In the genomic region with DNA sequence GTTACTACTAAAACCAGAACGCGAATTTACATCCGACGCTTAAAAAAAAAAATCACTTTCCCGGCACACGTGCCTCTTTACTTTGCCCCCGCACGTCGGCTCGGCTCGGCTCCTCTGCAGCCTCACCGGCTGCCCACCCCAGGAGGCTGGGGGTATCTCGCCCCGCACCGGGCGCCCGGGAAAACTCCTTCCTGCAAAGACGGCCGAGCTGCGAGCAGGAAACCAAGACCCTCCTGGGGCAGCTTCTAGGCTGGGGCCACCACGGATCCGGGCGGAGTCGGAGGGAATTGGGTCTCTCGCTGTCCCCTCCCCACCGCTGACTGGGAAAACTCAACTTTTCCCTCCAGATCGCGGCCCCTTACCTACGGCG, we compare ENCODE assay signal across 8 cellular contexts. TPM values are rescaled to one million over a fixed set of nuclear protein-coding genes. Genes with fewer than 3 reads are reported as not detected.
DNase-seq lines count a peak whose midpoint lies in the region; ATAC-seq and TF ChIP-seq lines count a peak whose summit lies in the region.

No MANE protein-coding gene starts in this region.

- peaks cover 21% of the 10 kb centered on the region for H3K27me3 Mint-ChIP-seq in activated B cell treated with CpG ODN at 0.5 μM for 24 hours

- H3K27ac ChIP-seq in HL-60 (replicated peaks): no peak overlapping the region

- POLR2A ChIA-PET in activated B cell treated with CpG ODN at 0.5 μM for 24 hours (lab: Charles Lee): interaction anchor here (0.7 to 1.1 kb wide), 2 partner anchors 41 to 42 kb away, joined by 3 to 18 read pairs; a partner anchor contains a TSS

- peak overlapping the region; percentile 59 for H3K4me3 ChIP-seq in HL-60 (replicated peaks; ENCODE audit: insufficient read depth, low read length)

- no peak overlapping the region for H3K27ac Mint-ChIP-seq in activated B cell treated with CpG ODN at 0.5 μM for 24 hours

- ATAC-seq in activated B cell treated with CpG ODN at 0.5 μM for 24 hours (ENCODE audit: low read depth): no peak
- peak; percentile 25 for ATAC-seq in Right ventricle myocardium superior (ENCODE audit: poor library complexity)
- no peak for ATAC-seq in HG02884 (IDR thresholded peaks at IDR 0.05; ENCODE audit: unreplicated experiment)
- ATAC-seq in HG02588 (IDR thresholded peaks at IDR 0.05; ENCODE audit: unreplicated experiment): no peak

- peaks cover 9% of the 10 kb centered on the region for H3K4me1 Mint-ChIP-seq in activated B cell treated with CpG ODN at 0.5 μM for 24 hours

- H3K36me3 Mint-ChIP-seq in activated B cell treated with CpG ODN at 0.5 μM for 24 hours (ENCODE audit: low read depth): no peaks in the 10 kb centered on the region

- peak; percentile 72 for DNase-seq in DMS53 (lab: John Stamatoyannopoulos, UW)
- DNase-seq in HL-60 (ENCODE audit: low read depth in 1 of 2, low spot score in 1 of 2): no peak
- peak; percentile 18 for DNase-seq in activated B cell treated with CpG ODN at 0.5 μM for 24 hours
- DNase-seq in Right ventricle myocardium superior: peak; percentile 46
- peak; percentile 85 for DNase-seq in posterior vena cava (ENCODE audit: low spot score)
- no peak for DNase-seq in inferior parietal cortex (ENCODE audit: extremely low spot score)

- intact Hi-C loops in activated B cell treated with CpG ODN at 0.5 μM for 24 hours (cut with micrococcal nuclease): no loop called here
- intact Hi-C loops in Right ventricle myocardium superior (cut with DNase I): loop anchor here (10.0 kb wide), 1 partner anchor 228 kb away; no protein-coding TSS in a partner anchor
- intact Hi-C loops in posterior vena cava (cut with DNase I): no loop called here

- no peaks in the 10 kb centered on the region for H3K9me3 Mint-ChIP-seq in activated B cell treated with CpG ODN at 0.5 μM for 24 hours

- TF ChIP-seq CTCF in HL-60 (IDR thresholded peaks at IDR 0.05; ENCODE audit: insufficient read depth, low read length) (no peak), activated B cell treated with CpG ODN at 0.5 μM for 24 hours (IDR thresholded peaks at IDR 0.05) (no peak)

- CTCF ChIA-PET in activated B cell treated with CpG ODN at 0.5 μM for 24 hours (lab: Charles Lee): no interaction called here

- peaks cover 16% of the 10 kb centered on the region for H3K27me3 ChIP-seq in HL-60 (ENCODE audit: insufficient read depth, poor library complexity, severe bottlenecking)

- peak overlapping the region; percentile 84 for H3K4me3 Mint-ChIP-seq in activated B cell treated with CpG ODN at 0.5 μM for 24 hours

RNA-seq across cellular contexts. Expression of a gene that starts 0.6 kb away (rescaled TPM):
- 1.6 and 2.4 TPM in 2 replicates for total RNA-seq in activated B cell treated with CpG ODN at 0.5 μM for 24 hours
- total RNA-seq in Right ventricle myocardium superior: 12.0 TPM
- 10 to 100 TPM; 11.1 to 15.3 TPM for total RNA-seq in posterior vena cava

RNA-seq across cellular contexts. Expression of a gene that starts 32.7 kb away (rescaled TPM):
- 102 and 114 TPM in 2 replicates for total RNA-seq in activated B cell treated with CpG ODN at 0.5 μM for 24 hours
- 498 TPM for total RNA-seq in Right ventricle myocardium superior
- total RNA-seq in posterior vena cava: 100 to 1,000 TPM; 134 to 156 TPM

RNA-seq across cellular contexts. Expression of a gene that starts 42.2 kb away (rescaled TPM):
- total RNA-seq in activated B cell treated with CpG ODN at 0.5 μM for 24 hours (28.4 and 29.2 TPM in 2 replicates), Right ventricle myocardium superior (98.1 TPM), posterior vena cava (100 to 1,000 TPM in 1 of 2 donors, 10 to 100 TPM in 1; 73.1 to 107 TPM)

Comparison
In these comparisons a context has a peak if more than half of its experiments do, and no peak if none do; other contexts are left out.
1. DNase-seq: peak in DMS53 (single experiment), activated B cell treated with CpG ODN at 0.5 μM for 24 hours (single experiment), Right ventricle myocardium superior (single experiment) and posterior vena cava (single experiment); none in HL-60 (0 of 2) and inferior parietal cortex (single experiment).